ENCODE assay signal across 31 cellular contexts in genomic region chr2:7891312-7891711, GRCh38.
"Had no signal": no experiment of that assay in that cellular context is flagged by ENCODE, and none has a peak within 500 bp of the region (broad histone marks: within the 10 kb centered on the region; RNA-seq: fewer than 3 reads in every experiment).

No MANE protein-coding gene starts in this region.

- H3K27ac ChIP-seq: breast epithelium, heart right ventricle, left lung, lower lobe of right lung, neural progenitor cell, stomach, thyroid gland, upper lobe of left lung, vagina, WERI-Rb-1 had no signal

- H3K9me3 Mint-ChIP-seq: activated CD4-positive, alpha-beta memory T cell treated with anti-CD3 and anti-CD28 coated beads for 36 hours; activated naive CD4-positive, alpha-beta T cell treated with anti-CD3 and anti-CD28 coated beads, Interleukin-2, amount 10 ng/mL, durations not matched to agents 7 days and 5 days; dendritic cell treated with granulocyte-macrophage colony-stimulating factor and Interleukin-4, amounts not matched to agents 40 ng/mL and 50 ng/mL, for 4 days; natural killer cell had no signal

- H3K9ac ChIP-seq: neural progenitor cell had no signal

- H3K36me3 Mint-ChIP-seq: activated naive CD4-positive, alpha-beta T cell treated with anti-CD3 and anti-CD28 coated beads, Interleukin-2, amount 10 ng/mL, durations not matched to agents 7 days and 5 days; natural killer cell had no signal

- H3K27me3 ChIP-seq: breast epithelium, left lung, stomach, thyroid gland, upper lobe of left lung, vagina had no signal

- H3K27me3 Mint-ChIP-seq: activated CD4-positive, alpha-beta memory T cell treated with anti-CD3 and anti-CD28 coated beads for 36 hours; activated T-cell treated with anti-CD3 and anti-CD28 coated beads, Interleukin-2, amount 50 U/mL, for 24 hours; dendritic cell treated with granulocyte-macrophage colony-stimulating factor and Interleukin-4, amounts not matched to agents 40 ng/mL and 50 ng/mL, for 4 days had no signal

- H2AFZ ChIP-seq: neural progenitor cell had no signal

- H3K4me3 Mint-ChIP-seq: activated CD4-positive, alpha-beta memory T cell treated with anti-CD3 and anti-CD28 coated beads for 36 hours; activated CD4-positive, alpha-beta T cell treated with anti-CD3 and anti-CD28 coated beads, Interleukin-2, amount 10 ng/mL, durations not matched to agents 24 days and 14 days; activated naive CD4-positive, alpha-beta T cell treated with anti-CD3 and anti-CD28 coated beads, Interleukin-2, amount 10 ng/mL, durations not matched to agents 7 days and 5 days; activated T-cell treated with anti-CD3 and anti-CD28 coated beads, Interleukin-2, amount 50 U/mL, for 24 hours; dendritic cell treated with granulocyte-macrophage colony-stimulating factor and Interleukin-4, amounts not matched to agents 40 ng/mL and 50 ng/mL, for 4 days; endodermal cell; natural killer cell; neural progenitor cell; stimulated activated naive B cell treated with anti-CD40 and anti-IgM and Interleukin-4, amounts not matched to agents 10 μg/mL and 1 μg/mL and 100 μg/mL, for 72 hours had no signal

- ATAC-seq: esophagus mucosa; heart right ventricle; left lung; lower lobe of right lung; natural killer cell; right cardiac atrium; stimulated activated naive B cell treated with anti-CD40 and anti-IgM and Interleukin-4, amounts not matched to agents 10 μg/mL and 1 μg/mL and 100 μg/mL, for 72 hours had no signal

- H3K4me1 ChIP-seq: breast epithelium, heart right ventricle, left lung, lower lobe of right lung, stomach, thyroid gland, upper lobe of left lung, vagina had no signal

- DNase-seq: activated CD4-positive, alpha-beta memory T cell treated with anti-CD3 and anti-CD28 coated beads for 36 hours; activated CD4-positive, alpha-beta T cell treated with anti-CD3 and anti-CD28 coated beads, Interleukin-2, amount 10 ng/mL, durations not matched to agents 24 days and 14 days; activated CD4-positive, CD25-positive, alpha-beta regulatory T cell treated with anti-CD3 and anti-CD28 coated beads, Interleukin-2, amount 50 U/mL, for 72 hours; activated CD8-positive, alpha-beta memory T cell treated with anti-CD3 and anti-CD28 coated beads, Interleukin-2, amount 50 U/mL, for 48 hours; activated gamma-delta T cell; activated naive CD4-positive, alpha-beta T cell treated with anti-CD3 and anti-CD28 coated beads, Interleukin-2, amount 10 ng/mL, durations not matched to agents 7 days and 5 days; activated T-cell treated with anti-CD3 and anti-CD28 coated beads, Interleukin-2, amount 50 U/mL, for 24 hours; amniotic stem cell; central memory CD4-positive, alpha-beta T cell; endodermal cell; foreskin melanocyte; heart right ventricle; left lung; lower lobe of right lung; mesenchymal stem cell; natural killer cell; posterior cingulate gyrus; right cardiac atrium; stimulated activated CD4-positive, alpha-beta T cell treated with anti-CD3 and anti-CD28 coated beads, Interleukin-15, amount 100 ng/mL, for 24 hours; stimulated activated CD4-positive, alpha-beta T cell treated with anti-CD3 and anti-CD28 coated beads, Interleukin-2, amount 100 ng/mL, for 24 hours; stimulated activated naive B cell treated with anti-CD40 and anti-IgM and Interleukin-4, amounts not matched to agents 10 μg/mL and 1 μg/mL and 100 μg/mL, for 72 hours; stomach; T-helper 9 cell; thyroid gland; upper lobe of left lung; WERI-Rb-1 had no signal

- H3K27ac Mint-ChIP-seq: activated CD4-positive, alpha-beta memory T cell treated with anti-CD3 and anti-CD28 coated beads for 36 hours; activated CD4-positive, alpha-beta T cell treated with anti-CD3 and anti-CD28 coated beads, Interleukin-2, amount 10 ng/mL, durations not matched to agents 24 days and 14 days; activated naive CD4-positive, alpha-beta T cell treated with anti-CD3 and anti-CD28 coated beads, Interleukin-2, amount 10 ng/mL, durations not matched to agents 7 days and 5 days; activated T-cell treated with anti-CD3 and anti-CD28 coated beads, Interleukin-2, amount 50 U/mL, for 24 hours; dendritic cell treated with granulocyte-macrophage colony-stimulating factor and Interleukin-4, amounts not matched to agents 40 ng/mL and 50 ng/mL, for 4 days; endodermal cell; natural killer cell; stimulated activated naive B cell treated with anti-CD40 and anti-IgM and Interleukin-4, amounts not matched to agents 10 μg/mL and 1 μg/mL and 100 μg/mL, for 72 hours had no signal

- H3K4me1 Mint-ChIP-seq: activated CD4-positive, alpha-beta T cell treated with anti-CD3 and anti-CD28 coated beads, Interleukin-2, amount 10 ng/mL, durations not matched to agents 24 days and 14 days; activated naive CD4-positive, alpha-beta T cell treated with anti-CD3 and anti-CD28 coated beads, Interleukin-2, amount 10 ng/mL, durations not matched to agents 7 days and 5 days; stimulated activated naive B cell treated with anti-CD40 and anti-IgM and Interleukin-4, amounts not matched to agents 10 μg/mL and 1 μg/mL and 100 μg/mL, for 72 hours had no signal

- H3K9me3 ChIP-seq: breast epithelium, left lung, lower lobe of right lung, thyroid gland, upper lobe of left lung, vagina had no signal

- H3K4me2 ChIP-seq: neural progenitor cell had no signal
